8 cellular contexts compared by ENCODE assay signal in genomic region chr2:8202139-8202538, GRCh38.
A peak's percentile ranks its signal among the peaks of the same experiment; 100 is the strongest.
DNase-seq lines count a peak whose midpoint lies in the region; ATAC-seq and TF ChIP-seq lines count a peak whose summit lies in the region.

No MANE protein-coding gene starts in this region.

- 84 to 89% methylated on average over 7 of the region's 7 CpGs for WGBS in GM23248 (ENCODE audit: low coverage in 1 of 2, low lambda C conversion rate in 2 of 2, missing lambda C conversion rate in 2 of 2), 2 experiments

- no peaks in the 10 kb centered on the region for H3K27me3 Mint-ChIP-seq in activated T-helper 17 cell treated with anti-CD3 and anti-CD28 coated beads, Interleukin-2, amount 50 U/mL, for 72 hours

- ATAC-seq in GM18505 (IDR thresholded peaks at IDR 0.05; ENCODE audit: unreplicated experiment) (peak; percentile 80), GM21447 (IDR thresholded peaks at IDR 0.05; ENCODE audit: unreplicated experiment) (peak; percentile 90), HG03571 (IDR thresholded peaks at IDR 0.05; ENCODE audit: unreplicated experiment) (peak; percentile 89)
- peak; percentile 77 for ATAC-seq in activated T-helper 17 cell treated with anti-CD3 and anti-CD28 coated beads, Interleukin-2, amount 50 U/mL, for 72 hours (replicated peaks)

- H3K9me3 ChIP-seq in GM23248 (ENCODE audit: low read depth), result no peaks in the 10 kb centered on the region

- no peak overlapping the region for H2AFZ ChIP-seq in GM23248

- no peaks in the 10 kb centered on the region for H3K79me2 ChIP-seq in GM23248 (ENCODE audit: insufficient read depth)

- in situ Hi-C loops in GM23248 (cut with MboI), result no loop called here
- in situ Hi-C loops in ACHN (cut with HindIII; ENCODE audit: low pct_ligation_motif_present, low pct_unique_long_range_greater_than_20kb, low sequenced_read_pairs), result no loop called here

- no peak for DNase-seq in T-helper 9 cell
- DNase-seq in hippocampal formation (lab: John Stamatoyannopoulos, UW), result no peak
- no peak for DNase-seq in GM23248
- no peak for DNase-seq in ACHN

- no peak overlapping the region for H3K4me3 ChIP-seq in GM23248

- H3K27ac ChIP-seq in GM23248, result no peak overlapping the region

- TF ChIP-seq POLR2A in GM18505 (IDR thresholded peaks at IDR 0.05; ENCODE audit: borderline replicate concordance, extremely low read depth, insufficient read depth, insufficient read length), result no peak

- no peaks in the 10 kb centered on the region for H4K20me1 ChIP-seq in GM23248 (ENCODE audit: insufficient read depth)

- peaks cover 6% of the 10 kb centered on the region for H3K4me1 Mint-ChIP-seq in activated T-helper 17 cell treated with anti-CD3 and anti-CD28 coated beads, Interleukin-2, amount 50 U/mL, for 72 hours

- H3K9me2 ChIP-seq in GM23248 (ENCODE audit: insufficient read depth), result no peaks in the 10 kb centered on the region

- peaks cover 7% of the 10 kb centered on the region for H3K36me3 Mint-ChIP-seq in activated T-helper 17 cell treated with anti-CD3 and anti-CD28 coated beads, Interleukin-2, amount 50 U/mL, for 72 hours (ENCODE audit: low read depth)

- H3K4me3 Mint-ChIP-seq in activated T-helper 17 cell treated with anti-CD3 and anti-CD28 coated beads, Interleukin-2, amount 50 U/mL, for 72 hours, result peak overlapping the region; percentile 34

- H3F3A ChIP-seq in GM23248 (ENCODE audit: insufficient read depth), result no peaks in the 10 kb centered on the region

- no peak overlapping the region for H3K4me2 ChIP-seq in GM23248 (ENCODE audit: unreplicated experiment)

- peak overlapping the region; percentile 89 for H3K27ac Mint-ChIP-seq in activated T-helper 17 cell treated with anti-CD3 and anti-CD28 coated beads, Interleukin-2, amount 50 U/mL, for 72 hours

- H3K4me1 ChIP-seq in GM23248 (ENCODE audit: insufficient read depth), result no peaks in the 10 kb centered on the region

- H3K27me3 ChIP-seq in GM23248 (replicated peaks; ENCODE audit: insufficient read depth), result no peaks in the 10 kb centered on the region

- no peaks in the 10 kb centered on the region for H3K36me3 ChIP-seq in GM23248 (ENCODE audit: low read depth)

- no peak overlapping the region for H3K9ac ChIP-seq in GM23248

- no peaks in the 10 kb centered on the region for H3K9me3 Mint-ChIP-seq in activated T-helper 17 cell treated with anti-CD3 and anti-CD28 coated beads, Interleukin-2, amount 50 U/mL, for 72 hours
